ENCODE assay signal across 28 cellular contexts in genomic region chr17:77484096-77484495, GRCh38.
"Had no signal": no experiment of that assay in that cellular context is flagged by ENCODE, and none has a peak within 500 bp of the region (broad histone marks: within the 10 kb centered on the region; RNA-seq: fewer than 3 reads in every experiment).

No MANE protein-coding gene starts in this region.

- DNase-seq: activated B cell treated with CpG ODN at 0.5 μM for 24 hours; activated CD4-positive, alpha-beta T cell treated with anti-CD3 and anti-CD28 coated beads, Interleukin-2, amount 50 U/mL, for 1 hour; activated CD8-positive, alpha-beta T cell treated with anti-CD3 and anti-CD28 coated beads for 36 hours; activated naive CD4-positive, alpha-beta T cell; activated T-cell treated with anti-CD3 and anti-CD28 coated beads, Interleukin-2, amount 50 U/mL, for 48 hours; dermis blood vessel endothelial cell; effector CD8-positive, alpha-beta T cell; foreskin fibroblast; heart left ventricle; hypothalamus; stimulated activated CD4-positive, alpha-beta T cell treated with anti-CD3 and anti-CD28 coated beads, Interleukin-1b, Interleukin-23, amount 100 ng/mL, for 48 hours; stimulated activated CD4-positive, alpha-beta T cell treated with anti-CD3 and anti-CD28 coated beads, Interleukin-4, amount 100 ng/mL, for 4 hours; stimulated activated CD8-positive, alpha-beta memory T cell treated with anti-CD3 and anti-CD28 coated beads, Interleukin-4, amount 100 ng/mL, for 48 hours; stomach; T-helper 1 cell; tibial artery; upper lobe of right lung had no signal

- H3K4me3 ChIP-seq: heart left ventricle, ovary, smooth muscle cell, stomach, tibial artery, upper lobe of right lung had no signal

- H3K9me3 Mint-ChIP-seq: activated B cell treated with CpG ODN at 0.5 μM for 24 hours; activated CD8-positive, alpha-beta T cell treated with anti-CD3 and anti-CD28 coated beads for 36 hours; activated naive CD4-positive, alpha-beta T cell treated with anti-CD3 and anti-CD28 coated beads, Interleukin-2, amount 50 U/mL, for 72 hours; nephron; stimulated activated memory B cell treated with anti-CD40 and anti-IgM and Interleukin-4, amounts not matched to agents 10 μg/mL and 1 μg/mL and 100 μg/mL, for 72 hours; T-helper 2 cell treated with Interferon-gamma antibody and Interleukin-4, amounts not matched to agents 5 μg/mL and 100 μg/mL, for 36 hours had no signal

- H3K4me3 Mint-ChIP-seq: activated B cell treated with CpG ODN at 0.5 μM for 24 hours; activated CD8-positive, alpha-beta T cell treated with anti-CD3 and anti-CD28 coated beads for 36 hours; nephron; stimulated activated memory B cell treated with anti-CD40 and anti-IgM and Interleukin-4, amounts not matched to agents 10 μg/mL and 1 μg/mL and 100 μg/mL, for 72 hours; T-helper 2 cell treated with Interferon-gamma antibody and Interleukin-4, amounts not matched to agents 5 μg/mL and 100 μg/mL, for 36 hours had no signal

- H3K36me3 ChIP-seq: ovary had no signal

- FAIRE-seq: bronchial epithelial cell, colon had no signal

- H3K27ac Mint-ChIP-seq: activated CD8-positive, alpha-beta T cell treated with anti-CD3 and anti-CD28 coated beads for 36 hours; nephron; progenitor cell of endocrine pancreas; stimulated activated memory B cell treated with anti-CD40 and anti-IgM and Interleukin-4, amounts not matched to agents 10 μg/mL and 1 μg/mL and 100 μg/mL, for 72 hours; T-helper 2 cell treated with Interferon-gamma antibody and Interleukin-4, amounts not matched to agents 5 μg/mL and 100 μg/mL, for 36 hours had no signal

- H3K4me2 ChIP-seq: smooth muscle cell had no signal

- H3K27ac ChIP-seq: neutrophil, ovary, tibial artery, upper lobe of right lung had no signal

- H3K27me3 ChIP-seq: heart left ventricle, neutrophil, ovary, stomach, tibial artery, upper lobe of right lung had no signal

- ATAC-seq: activated CD8-positive, alpha-beta T cell treated with anti-CD3 and anti-CD28 coated beads for 36 hours; esophagus mucosa; heart left ventricle; stimulated activated memory B cell treated with anti-CD40 and anti-IgM and Interleukin-4, amounts not matched to agents 10 μg/mL and 1 μg/mL and 100 μg/mL, for 72 hours; upper lobe of right lung had no signal

- H3K9me3 ChIP-seq: heart left ventricle, neutrophil, ovary, stomach, tibial artery, upper lobe of right lung had no signal

- H3K27me3 Mint-ChIP-seq: activated B cell treated with CpG ODN at 0.5 μM for 24 hours; activated CD8-positive, alpha-beta T cell treated with anti-CD3 and anti-CD28 coated beads for 36 hours; progenitor cell of endocrine pancreas; stimulated activated memory B cell treated with anti-CD40 and anti-IgM and Interleukin-4, amounts not matched to agents 10 μg/mL and 1 μg/mL and 100 μg/mL, for 72 hours had no signal
